8 cellular contexts compared by ENCODE assay signal in the genomic region with DNA sequence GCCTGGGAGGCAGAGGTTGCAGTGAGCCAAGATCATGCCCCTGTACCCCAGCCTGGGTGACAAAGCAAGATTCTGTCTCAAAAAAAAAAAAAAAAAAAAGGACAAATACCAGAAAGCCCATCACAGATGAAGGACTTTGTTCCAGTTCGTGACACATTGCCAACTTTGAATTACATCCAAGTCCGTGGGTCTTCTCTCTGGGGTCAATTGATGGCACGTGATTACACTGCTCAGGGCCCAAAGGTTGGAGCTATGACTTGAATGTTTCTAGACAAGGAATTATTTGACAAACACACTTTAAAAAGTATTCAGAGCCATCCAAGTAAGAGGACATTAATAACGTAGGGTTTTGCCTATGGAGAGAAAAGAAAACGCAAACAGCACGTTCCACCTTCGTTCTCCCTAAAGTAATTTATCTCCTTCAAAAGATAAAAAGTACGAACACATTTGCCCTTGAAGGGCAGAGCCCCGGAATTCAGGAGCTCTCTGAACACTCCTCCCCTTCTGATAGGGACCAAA. TPM values are rescaled to one million over a fixed set of nuclear protein-coding genes. Genes with fewer than 3 reads are reported as not detected.
A peak's percentile ranks its signal among the peaks of the same experiment; 100 is the strongest.
DNase-seq lines count a peak whose midpoint lies in the region; ATAC-seq, FAIRE-seq and TF ChIP-seq lines count a peak whose summit lies in the region.

No MANE protein-coding gene starts in this region.

- H3K4me2 ChIP-seq in GM12878 (ENCODE audit: control insufficient read depth, insufficient read depth): peak overlapping the region; percentile 73

- peaks cover 37% of the 10 kb centered on the region for H3K79me2 ChIP-seq in GM12878 (ENCODE audit: control insufficient read depth, insufficient read depth, low read length)

- H3K27me3 Mint-ChIP-seq in activated T-cell treated with anti-CD3 and anti-CD28 coated beads, Interleukin-2, amount 50 U/mL, for 72 hours (ENCODE audit: low read depth): peaks cover 53% of the 10 kb centered on the region

- POLR2A ChIA-PET in GM12878 (lab: Charles Lee): interaction anchor here (0.7 to 5.3 kb wide), 15 partner anchors 9 to 1222 kb away, joined by 3 to 43 read pairs (median 5); no protein-coding TSS in a partner anchor

- TF ChIP-seq CTCF in GM12878 (IDR thresholded peaks at IDR 0.05 in 2 of 3, conservative IDR thresholded peaks at IDR 0.05 in 1 of 3; ENCODE audit: control insufficient read depth in 2 of 3, extremely low read depth in 1 of 3, insufficient read depth in 1 of 3, low read depth in 3 of 3, low read length in 3 of 3) (no peak), left lung (IDR thresholded peaks at IDR 0.05) (no peak), thyroid gland (IDR thresholded peaks at IDR 0.05) (no peak)

- SMC1A ChIA-PET in GM12878 (lab: Charles Lee; ENCODE audit: uncharacterized antibody, unreplicated experiment): interaction anchor here (0.9 to 6.2 kb wide), 23 partner anchors 9 to 170 kb away, joined by 3 to 44 read pairs (median 5); partner anchors contain the start of gene ST3GAL6

- H3K27me3 ChIP-seq in GM12878 (replicated peaks in 1 of 2; ENCODE audit: control insufficient read depth in 2 of 2, insufficient read depth in 2 of 2, low read length in 1 of 2): no peaks in the 10 kb centered on the region
- peaks cover 0 to 40% of the 10 kb centered on the region in 2 donors for H3K27me3 ChIP-seq in left lung
- H3K27me3 ChIP-seq in thyroid gland: no peaks in the 10 kb centered on the region

- no peaks in the 10 kb centered on the region for H4K20me1 ChIP-seq in GM12878 (ENCODE audit: control insufficient read depth, insufficient read depth)

- peak overlapping the region; percentile 80 for H3K4me3 ChIP-seq in GM12878
- peak overlapping the region; percentile 73 to 78 for H3K4me3 ChIP-seq in left lung
- H3K4me3 ChIP-seq in thyroid gland (replicated peaks in 1 of 3): peak overlapping the region; percentile 63 to 86 (median 84)

- no peak for TF ChIP-seq RAD21 in GM12878 (IDR thresholded peaks at IDR 0.05; ENCODE audit: insufficient read depth, low read depth, low read length)

- no peak for DNase-seq in activated T-cell treated with anti-CD3 and anti-CD28 coated beads, Interleukin-2, amount 50 U/mL, for 72 hours
- DNase-seq in activated T-cell treated with anti-CD3 and anti-CD28 coated beads for 4 hours (no peak), GM12878 (ENCODE audit: low read depth, low spot score) (no peak), left lung (no peak), thyroid gland (peak in 1 of 2 donors; percentile 14), NCI-H345 treated with DMSO at 0.1 percent for 48 hours (lab: John Stamatoyannopoulos, UW; ENCODE audit: unreplicated experiment) (no peak), UCSD-AML1 (lab: John Stamatoyannopoulos, UW; ENCODE audit: unreplicated experiment) (no peak), OCI-M2 (lab: John Stamatoyannopoulos, UW; ENCODE audit: unreplicated experiment) (no peak)

- ATAC-seq in activated T-cell treated with anti-CD3 and anti-CD28 coated beads, Interleukin-2, amount 50 U/mL, for 72 hours (replicated peaks in 1 of 2): no peak
- ATAC-seq in GM12878 (no peak), left lung (no peak)

- H3K9me3 ChIP-seq in GM12878 (replicated peaks; ENCODE audit: control insufficient read depth, insufficient read depth, low read length): no peaks in the 10 kb centered on the region
- H3K9me3 ChIP-seq in left lung: no peaks in the 10 kb centered on the region
- H3K9me3 ChIP-seq in thyroid gland: no peaks in the 10 kb centered on the region

- no peak for TF ChIP-seq EP300 in GM12878 (IDR thresholded peaks at IDR 0.05; ENCODE audit: borderline replicate concordance in 1 of 2, control insufficient read depth in 1 of 2, low read depth in 2 of 2, low read length in 2 of 2)

- H3K36me3 Mint-ChIP-seq in activated T-cell treated with anti-CD3 and anti-CD28 coated beads, Interleukin-2, amount 50 U/mL, for 72 hours (ENCODE audit: insufficient read depth in 2 of 2): no peaks in the 10 kb centered on the region

- H3K4me1 Mint-ChIP-seq in activated T-cell treated with anti-CD3 and anti-CD28 coated beads, Interleukin-2, amount 50 U/mL, for 72 hours (ENCODE audit: low read depth): peaks cover 16% of the 10 kb centered on the region

- no peaks in the 10 kb centered on the region for H3K9me3 Mint-ChIP-seq in activated T-cell treated with anti-CD3 and anti-CD28 coated beads, Interleukin-2, amount 50 U/mL, for 72 hours

- no peak overlapping the region for H3K27ac Mint-ChIP-seq in activated T-cell treated with anti-CD3 and anti-CD28 coated beads, Interleukin-2, amount 50 U/mL, for 72 hours

- in situ Hi-C loops in GM12878 (cut with MboI): no loop called here

- peak overlapping the region; percentile 85 to 91 for H3K4me3 Mint-ChIP-seq in activated T-cell treated with anti-CD3 and anti-CD28 coated beads, Interleukin-2, amount 50 U/mL, for 72 hours

- H3K4me1 ChIP-seq in GM12878 (ENCODE audit: control insufficient read depth, insufficient read depth, low read length) (no peaks in the 10 kb centered on the region), left lung (peaks cover 7 to 21% of the 10 kb centered on the region in 2 donors), thyroid gland (peaks cover 0 to 4% of the 10 kb centered on the region in 2 donors)

- H2AFZ ChIP-seq in GM12878 (ENCODE audit: control insufficient read depth, low read depth, low read length): peak overlapping the region; percentile 64

- TF ChIP-seq POLR2A in GM12878 (IDR thresholded peaks at IDR 0.05; ENCODE audit: low read depth, low read length) (no peak), thyroid gland (IDR thresholded peaks at IDR 0.05) (no peak)

- H3K27ac ChIP-seq in GM12878 (ENCODE audit: control insufficient read depth, insufficient read depth) (peak overlapping the region; percentile 60), left lung (peak overlapping the region; percentile 72 to 73), thyroid gland (peak overlapping the region; percentile 61 to 92 (median 92))

- FAIRE-seq in GM12878 (lab: Jason Lieb, UNC): no peak

- TSS peak; percentile 70 for BruUV-seq in GM12878 (replicated peaks; lab: Mats Ljungman, UMichigan)

- CTCF ChIA-PET in GM12878 (lab: Yijun Ruan, JAX): interaction anchor here (0.7 to 4.5 kb wide), 19 partner anchors 9 to 141 kb away, joined by 3 to 42 read pairs (median 3); partner anchors contain the start of gene CPOX

- H3K9ac ChIP-seq in GM12878 (ENCODE audit: control insufficient read depth, insufficient read depth, low read length): peak overlapping the region; percentile 73; the same call in 1 of the 2 replicates

- 5% methylated on average over 9 of the region's 9 CpGs for WGBS in GM12878 (ENCODE audit: insufficient coverage, insufficient replicate concordance, low lambda C conversion rate, missing lambda C conversion rate)
- 3% methylated on average over 9 of the region's 9 CpGs for WGBS in thyroid gland, 2 donors

- RAD21 ChIA-PET in GM12878 (lab: Charles Lee; ENCODE audit: unreplicated experiment): interaction anchor here (1.0 to 7.4 kb wide), 16 partner anchors 9 to 174 kb away, joined by 3 to 48 read pairs (median 8); no protein-coding TSS in a partner anchor

- intact Hi-C loops in GM12878 (cut with micrococcal nuclease; ENCODE audit: unreplicated experiment): loop anchor here (2.0 to 5.0 kb wide), 4 partner anchors 41 to 199 kb away; partner anchors contain the start of gene GPR15
- intact Hi-C loops in left lung (cut with DNase I): no loop called here
- intact Hi-C loops in thyroid gland (cut with DNase I): loop anchor here (10.0 kb wide), 1 partner anchor 53 kb away; no protein-coding TSS in a partner anchor

- H3K36me3 ChIP-seq in GM12878 (ENCODE audit: control insufficient read depth in 2 of 2, insufficient read depth in 2 of 2, low read length in 1 of 2) (no peaks in the 10 kb centered on the region), left lung (no peaks in the 10 kb centered on the region), thyroid gland (no peaks in the 10 kb centered on the region)

TF ChIP-seq in GM12878, 131 proteins besides CTCF, POLR2A, EP300 and RAD21 (continues in another document):
- TF ChIP-seq RAD51 (IDR thresholded peaks at IDR 0.05) (peak; percentile 58), EED (IDR thresholded peaks at IDR 0.05; ENCODE audit: low read depth) (no peak), PKNOX1 (IDR thresholded peaks at IDR 0.05) (no peak), BHLHE40 (IDR thresholded peaks at IDR 0.05; ENCODE audit: borderline replicate concordance in 1 of 2, low read depth in 2 of 2, low read length in 1 of 2) (peak; percentile 51 to 73; a peak in 3 of 4 replicates)

RNA-seq across cellular contexts. Expression of gene ST3GAL6, which starts 31.4 kb away (rescaled TPM):
- total RNA-seq in activated T-cell treated with anti-CD3 and anti-CD28 coated beads, Interleukin-2, amount 50 U/mL, for 72 hours: 1 to 10 TPM in 1 of 2 donors, under 1 TPM in 1; 0.07 to 1.5 TPM
- 172 and 176 TPM in 2 replicates for total RNA-seq in GM12878 (2013; cell fraction: nucleolus; rRNA removed)
- total RNA-seq in GM12878 (2014; rRNA removed) (35.4 and 43.9 TPM in 2 replicates), GM12878 (2014; rRNA removed; fragmentation: Illumina TruSeq; extraction: Trizol) (38.6 and 39.2 TPM in 2 replicates), GM12878 (2021) (36.2 TPM in 2 replicates), left lung (10 to 100 TPM; 10.9 to 30.8 TPM), thyroid gland (10 to 100 TPM in 2 of 4 donors, 1 to 10 TPM in 2; 7.4 to 14.5 (median 9.9) TPM)
- polyA plus RNA-seq in GM12878 (2011; ENCODE audit: low read depth): 3.2 TPM
- polyA plus RNA-seq in GM12878 (2011; rRNA removed) (20.2 and 31.3 TPM in 2 replicates), GM12878 (2014; fragmentation: Illumina TruSeq; extraction: Trizol) (38.8 and 58.0 TPM in 2 replicates), GM12878 (2014; fragmentation: Nextera tagmentation; extraction: Ambion mirVana) (10 to 100 TPM; 19.5 to 31.4 TPM), GM12878 (2014; rRNA removed) (32.4 and 41.2 TPM in 2 replicates), GM12878 (2016; fragmentation: Nextera tagmentation; extraction: Ambion mirVana) (10 to 100 TPM; 38.8 to 40.4 TPM)
- polyA plus RNA-seq in GM12878 (2011; cell fraction: cytosol; rRNA removed): 6.9 and 9.8 TPM in 2 replicates
- polyA plus RNA-seq in GM12878 (2011; cell fraction: nucleus; rRNA removed): 21.4 and 27.9 TPM in 2 replicates
- 6.3 and 11.1 TPM in 2 replicates for polyA plus RNA-seq in GM12878 (2012)
- 10.3 and 13.2 TPM in 2 replicates for polyA minus RNA-seq in GM12878 (2011; rRNA and poly(A)+ RNA removed)
- 7.8 and 8.3 TPM in 2 replicates for polyA minus RNA-seq in GM12878 (2011; cell fraction: cytosol; rRNA and poly(A)+ RNA removed)
- 25.9 and 40.0 TPM in 2 replicates for polyA minus RNA-seq in GM12878 (2011; cell fraction: nucleus; rRNA and poly(A)+ RNA removed)

Comparison
In these comparisons a context has a peak if more than half of its experiments do, and no peak if none do; other contexts are left out.
1. intact Hi-C loops: an anchor here in GM12878 (2.0 to 5.0 kb wide) and thyroid gland (10.0 kb wide); none called in left lung.